In genomic region chr5:80864706-80865435, GRCh38 we compare ENCODE assay signal across 14 cellular contexts.
A peak's percentile ranks its signal among the peaks of the same experiment; 100 is the strongest.
DNase-seq lines count a peak whose midpoint lies in the region; ATAC-seq and TF ChIP-seq lines count a peak whose summit lies in the region.
"Had no signal": no experiment of that assay in that cellular context is flagged by ENCODE, and none has a peak within 500 bp of the region (broad histone marks: within the 10 kb centered on the region; RNA-seq: fewer than 3 reads in every experiment).

No MANE protein-coding gene starts in this region.

- peak overlapping the region; percentile 34 for H3K27ac Mint-ChIP-seq in activated T-helper 2 cell treated with anti-CD3 and anti-CD28 coated beads, Interferon-gamma antibody, Interleukin-2, Interleukin-4, amounts not matched to agents 10 μg/mL and 5 μg/mL and 100 μg/mL, durations not matched to agents 14 hours and 24 hours and 36 hours

- peaks cover 5 to 26% of the 10 kb centered on the region in 2 donors for H3K36me3 ChIP-seq in psoas muscle (ENCODE audit: insufficient read depth in 1 of 2, low read depth in 1 of 2)

- 88 to 92% (median 92%) methylated on average over 3 of the region's 3 CpGs for WGBS in psoas muscle, 3 donors

- peaks cover 9% of the 10 kb centered on the region for H3K9me3 Mint-ChIP-seq in activated T-helper 2 cell treated with anti-CD3 and anti-CD28 coated beads, Interferon-gamma antibody, Interleukin-2, Interleukin-4, amounts not matched to agents 10 μg/mL and 5 μg/mL and 100 μg/mL, durations not matched to agents 14 hours and 24 hours and 36 hours
- H3K9me3 Mint-ChIP-seq: central memory CD8-positive, alpha-beta T cell had no signal

- peak; percentile 57 for ATAC-seq in GM18499 (IDR thresholded peaks at IDR 0.05; ENCODE audit: insufficient read depth, unreplicated experiment)
- peak; percentile 54 for ATAC-seq in GM19023 (IDR thresholded peaks at IDR 0.05; ENCODE audit: unreplicated experiment)
- peak; percentile 82 for ATAC-seq in HG02870 (IDR thresholded peaks at IDR 0.05; ENCODE audit: unreplicated experiment)
- no peak for ATAC-seq in psoas muscle
- ATAC-seq in HG03521 (IDR thresholded peaks at IDR 0.05; ENCODE audit: unreplicated experiment), result no peak

- intact Hi-C loops in activated T-helper 2 cell treated with anti-CD3 and anti-CD28 coated beads, Interferon-gamma antibody, Interleukin-2, Interleukin-4, amounts not matched to agents 10 μg/mL and 5 μg/mL and 100 μg/mL, durations not matched to agents 14 hours and 24 hours and 36 hours (cut with micrococcal nuclease), result loop anchor here (1.0 to 10.0 kb wide), 5 partner anchors 20 to 460 kb away; partner anchors contain the start of gene ZFYVE16
- intact Hi-C loops in psoas muscle (cut with DNase I), result no loop called here

- peak overlapping the region; percentile 27 for H3K4me3 Mint-ChIP-seq in activated T-helper 2 cell treated with anti-CD3 and anti-CD28 coated beads, Interferon-gamma antibody, Interleukin-2, Interleukin-4, amounts not matched to agents 10 μg/mL and 5 μg/mL and 100 μg/mL, durations not matched to agents 14 hours and 24 hours and 36 hours (ENCODE audit: low read depth)
- H3K4me3 Mint-ChIP-seq: central memory CD8-positive, alpha-beta T cell had no signal

- peaks cover 60% of the 10 kb centered on the region for H3K4me1 Mint-ChIP-seq in activated T-helper 2 cell treated with anti-CD3 and anti-CD28 coated beads, Interferon-gamma antibody, Interleukin-2, Interleukin-4, amounts not matched to agents 10 μg/mL and 5 μg/mL and 100 μg/mL, durations not matched to agents 14 hours and 24 hours and 36 hours (ENCODE audit: low read depth)

- no peak overlapping the region for H3K27ac ChIP-seq in psoas muscle
- H3K27ac ChIP-seq: suprapubic skin had no signal

- no peak for TF ChIP-seq CTCF in psoas muscle (IDR thresholded peaks at IDR 0.05)

- peaks cover 58% of the 10 kb centered on the region for H3K36me3 Mint-ChIP-seq in activated T-helper 2 cell treated with anti-CD3 and anti-CD28 coated beads, Interferon-gamma antibody, Interleukin-2, Interleukin-4, amounts not matched to agents 10 μg/mL and 5 μg/mL and 100 μg/mL, durations not matched to agents 14 hours and 24 hours and 36 hours (ENCODE audit: low read depth)

- no peaks in the 10 kb centered on the region for H3K27me3 ChIP-seq in psoas muscle (ENCODE audit: insufficient read depth in 3 of 3, low read length in 2 of 3)
- H3K27me3 ChIP-seq: suprapubic skin had no signal

- no peak overlapping the region for H3K4me3 ChIP-seq in psoas muscle
- H3K4me3 ChIP-seq: suprapubic skin had no signal

- H3K4me1 ChIP-seq in psoas muscle, result no peaks in the 10 kb centered on the region
- H3K4me1 ChIP-seq: suprapubic skin had no signal

- H3K27me3 Mint-ChIP-seq in activated T-helper 2 cell treated with anti-CD3 and anti-CD28 coated beads, Interferon-gamma antibody, Interleukin-2, Interleukin-4, amounts not matched to agents 10 μg/mL and 5 μg/mL and 100 μg/mL, durations not matched to agents 14 hours and 24 hours and 36 hours (ENCODE audit: low read depth), result no peaks in the 10 kb centered on the region
- H3K27me3 Mint-ChIP-seq: central memory CD8-positive, alpha-beta T cell had no signal

- no peak for DNase-seq in activated T-helper 2 cell treated with anti-CD3 and anti-CD28 coated beads, Interferon-gamma antibody, Interleukin-2, Interleukin-4, amounts not matched to agents 10 μg/mL and 5 μg/mL and 100 μg/mL, durations not matched to agents 14 hours and 24 hours and 36 hours (ENCODE audit: low spot score)
- DNase-seq in CD1c-positive myeloid dendritic cell (ENCODE audit: extremely low spot score) (no peak), psoas muscle (no peak), NCI-H446 (lab: John Stamatoyannopoulos, UW) (no peak)
- DNase-seq: erythroblast, hypothalamus, mesendoderm, posterior cingulate gyrus had no signal

- H3K9me3 ChIP-seq in psoas muscle, result no peaks in the 10 kb centered on the region
- H3K9me3 ChIP-seq: suprapubic skin had no signal

Comparison
In these comparisons a context has a peak if more than half of its experiments do, and no peak if none do; other contexts are left out.
1. ATAC-seq: peak in GM18499 (single experiment), GM19023 (single experiment) and HG02870 (single experiment); none in psoas muscle (0 of 4) and HG03521 (single experiment).